16 cellular contexts compared by ENCODE assay signal in the genomic region with DNA sequence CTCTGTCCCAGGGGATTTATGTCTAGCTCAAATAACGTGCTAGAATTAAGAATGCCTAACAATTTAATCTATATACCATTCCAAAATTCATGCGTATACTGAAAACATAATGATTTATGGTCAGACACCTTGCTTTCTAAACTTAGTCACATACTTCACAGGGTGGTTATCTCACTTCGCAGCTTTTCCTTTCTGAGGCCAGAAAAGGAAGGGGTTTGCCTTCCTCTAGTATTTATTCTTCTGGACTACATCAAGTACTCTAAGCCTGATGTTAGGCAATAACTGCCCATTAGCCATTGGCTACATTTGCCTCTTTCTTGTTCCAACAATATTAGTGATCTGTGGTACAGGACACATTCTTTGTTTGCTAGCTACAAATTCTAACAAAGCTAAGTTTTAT.
DNase-seq lines count a peak whose midpoint lies in the region; ATAC-seq and TF ChIP-seq lines count a peak whose summit lies in the region.
"Had no signal": no experiment of that assay in that cellular context is flagged by ENCODE, and none has a peak within 500 bp of the region (broad histone marks: within the 10 kb centered on the region; RNA-seq: fewer than 3 reads in every experiment).

No MANE protein-coding gene starts in this region.

- no peaks in the 10 kb centered on the region for H3K36me3 ChIP-seq in sigmoid colon
- H3K36me3 ChIP-seq: spleen had no signal

- ATAC-seq in right cardiac atrium (peak; percentile 85 to 95), HG03039 (IDR thresholded peaks at IDR 0.05; ENCODE audit: unreplicated experiment) (no peak), GM19395 (IDR thresholded peaks at IDR 0.05; ENCODE audit: unreplicated experiment) (no peak)
- ATAC-seq: activated CD4-positive, CD25-positive, alpha-beta regulatory T cell treated with anti-CD3 and anti-CD28 coated beads, Interleukin-2, amount 50 U/mL, for 24 hours had no signal

- H3K4me1 ChIP-seq in right cardiac atrium (ENCODE audit: control insufficient read depth, insufficient read depth, low read length) (peaks cover 7% of the 10 kb centered on the region), sigmoid colon (peaks cover 0 to 9% (median 4%) of the 10 kb centered on the region in 4 donors)
- H3K4me1 ChIP-seq: parathyroid adenoma had no signal

- H3K9me3 ChIP-seq in right cardiac atrium (ENCODE audit: control insufficient read depth, low read length) (no peaks in the 10 kb centered on the region), sigmoid colon (no peaks in the 10 kb centered on the region)
- H3K9me3 ChIP-seq: spleen had no signal

- DNase-seq in KG1 (lab: John Stamatoyannopoulos, UW), result peak; percentile 74
- no peak for DNase-seq in endothelial cell (ENCODE audit: low spot score)
- no peak for DNase-seq in right cardiac atrium
- DNase-seq in sigmoid colon, result no peak
- no peak for DNase-seq in effector CD8-positive, alpha-beta T cell (lab: John Stamatoyannopoulos, UW)
- DNase-seq in C1 segment of cervical spinal cord (lab: John Stamatoyannopoulos, UW), result no peak
- DNase-seq: ACHN; NCI-H1417 treated with DMSO at 0.1 percent for 48 hours; NCI-H82; PC-9; spleen; stimulated activated CD8-positive, alpha-beta memory T cell treated with anti-CD3 and anti-CD28 coated beads, Interleukin-4, amount 100 ng/mL, for 48 hours had no signal

- peaks cover 3% of the 10 kb centered on the region for H3K36me3 Mint-ChIP-seq in endothelial cell (ENCODE audit: low read depth, unreplicated experiment)

- H3K27ac ChIP-seq in right cardiac atrium (ENCODE audit: low read length), result peak overlapping the region; percentile 89
- H3K27ac ChIP-seq in sigmoid colon, result peak overlapping the region in 3 of 4 donors; percentile 25 to 62 (median 44)
- H3K27ac ChIP-seq: parathyroid adenoma, PC-9, spleen had no signal

- H3K27me3 ChIP-seq in right cardiac atrium (ENCODE audit: control insufficient read depth, insufficient read depth) (no peaks in the 10 kb centered on the region), sigmoid colon (no peaks in the 10 kb centered on the region)

- TF ChIP-seq CTCF in endothelial cell (IDR thresholded peaks at IDR 0.05; ENCODE audit: unreplicated experiment), result no peak
- TF ChIP-seq CTCF in sigmoid colon (IDR thresholded peaks at IDR 0.05), result no peak

- TF ChIP-seq POLR2A in sigmoid colon (IDR thresholded peaks at IDR 0.05), result no peak

- peaks cover 8% of the 10 kb centered on the region for H3K27me3 Mint-ChIP-seq in endothelial cell (ENCODE audit: unreplicated experiment)

- WGBS in right cardiac atrium, result 24% methylated on average over 3 of the region's 3 CpGs
- 59 to 84% methylated on average over 3 of the region's 3 CpGs for WGBS in sigmoid colon, 2 donors

- intact Hi-C loops in right cardiac atrium (cut with DNase I) (no loop called here), sigmoid colon (cut with DNase I) (no loop called here)

- peaks cover 21% of the 10 kb centered on the region for H3K4me1 Mint-ChIP-seq in endothelial cell (ENCODE audit: unreplicated experiment)

- H3K9me3 Mint-ChIP-seq in endothelial cell (ENCODE audit: unreplicated experiment), result no peaks in the 10 kb centered on the region

- H3K4me3 ChIP-seq in right cardiac atrium (ENCODE audit: low read length) (no peak overlapping the region), sigmoid colon (no peak overlapping the region)
- H3K4me3 ChIP-seq: PC-9, spleen had no signal

- peak in 2 of 4 donors; percentile 19 to 27 for TF ChIP-seq EP300 in sigmoid colon (IDR thresholded peaks at IDR 0.05)

- peak overlapping the region; percentile 22 for H3K4me3 Mint-ChIP-seq in endothelial cell (ENCODE audit: unreplicated experiment)

- peak overlapping the region; percentile 80 for H3K27ac Mint-ChIP-seq in endothelial cell (ENCODE audit: unreplicated experiment)

Comparison
In these comparisons a context has a peak if more than half of its experiments do, and no peak if none do; other contexts are left out.
1. ATAC-seq: peak in right cardiac atrium (2 of 2); none in HG03039 (single experiment) and GM19395 (single experiment).